In genomic region chr5:1594336-1595106, GRCh38 we compare ENCODE assay signal across 9 cellular contexts.
DNase-seq lines count a peak whose midpoint lies in the region; ATAC-seq and TF ChIP-seq lines count a peak whose summit lies in the region.
"Had no signal": no experiment of that assay in that cellular context is flagged by ENCODE, and none has a peak within 500 bp of the region (broad histone marks: within the 10 kb centered on the region; RNA-seq: fewer than 3 reads in every experiment).

No MANE protein-coding gene starts in this region.

- TF ChIP-seq EP300 in ovary (IDR thresholded peaks at IDR 0.05): no peak

- in situ Hi-C loops in ACHN (cut with HindIII; ENCODE audit: low pct_ligation_motif_present, low pct_unique_long_range_greater_than_20kb, low sequenced_read_pairs): no loop called here

- H3K4me3 Mint-ChIP-seq in glutamatergic neuron (ENCODE audit: unreplicated experiment): peak overlapping the region; percentile 71

- ATAC-seq in GM18868 (IDR thresholded peaks at IDR 0.05; ENCODE audit: unreplicated experiment) (peak; percentile 96), HG03103 (IDR thresholded peaks at IDR 0.05; ENCODE audit: low read depth, unreplicated experiment) (peak; percentile 90)

- TF ChIP-seq CTCF in glutamatergic neuron (IDR thresholded peaks at IDR 0.05; ENCODE audit: partially characterized antibody, unreplicated experiment) (no peak), ovary (IDR thresholded peaks at IDR 0.05) (peak in 1 of 3 donors; percentile 41)

- 5 to 15% (median 8%) methylated on average over 60 to 82 of the region's 82 CpGs for WGBS in ovary, 3 donors
- 21% methylated on average over 82 of the region's 82 CpGs for WGBS in thymus

- H3K9me3 ChIP-seq in ovary: no peaks in the 10 kb centered on the region
- H3K9me3 ChIP-seq in thymus (ENCODE audit: control insufficient read depth): no peaks in the 10 kb centered on the region

- H3K27ac ChIP-seq in ovary (peak overlapping the region; percentile 72 to 83), thymus (ENCODE audit: low read depth) (peak overlapping the region; percentile 18)
- H3K27ac ChIP-seq: HL-60 had no signal

- H3K27ac Mint-ChIP-seq in glutamatergic neuron (ENCODE audit: unreplicated experiment): peak overlapping the region; percentile 43

- no peaks in the 10 kb centered on the region for H3K36me3 Mint-ChIP-seq in glutamatergic neuron (ENCODE audit: unreplicated experiment)

- H3K36me3 ChIP-seq in ovary (no peaks in the 10 kb centered on the region), thymus (ENCODE audit: control insufficient read depth, insufficient read depth) (no peaks in the 10 kb centered on the region)

- H3K4me1 ChIP-seq in ovary (ENCODE audit: insufficient read depth): peaks cover 4% of the 10 kb centered on the region
- no peaks in the 10 kb centered on the region for H3K4me1 ChIP-seq in thymus (ENCODE audit: control insufficient read depth, insufficient read depth, low read length)

- peaks cover 9% of the 10 kb centered on the region for H3K9me3 Mint-ChIP-seq in glutamatergic neuron (ENCODE audit: unreplicated experiment)

- H3K4me3 ChIP-seq in ovary (peak overlapping the region; percentile 56), thymus (ENCODE audit: low read length) (peak overlapping the region; percentile 66)

- H3K27me3 ChIP-seq in ovary (no peaks in the 10 kb centered on the region), thymus (ENCODE audit: control insufficient read depth, insufficient read depth) (no peaks in the 10 kb centered on the region)

- peaks cover 1% of the 10 kb centered on the region for H3K4me1 Mint-ChIP-seq in glutamatergic neuron (ENCODE audit: low read depth, unreplicated experiment)

- intact Hi-C loops in ovary (cut with DNase I): no loop called here

- TF ChIP-seq POLR2A in ovary (IDR thresholded peaks at IDR 0.05): no peak

- DNase-seq in ACHN (peak; percentile 82), NK-92 (lab: John Stamatoyannopoulos, UW; ENCODE audit: unreplicated experiment) (peak; percentile 30), glutamatergic neuron (peak; percentile 87), ovary (peak; percentile 73 to 86 (median 78))
- DNase-seq in activated effector memory CD4-positive, alpha-beta T cell treated with anti-CD3 and anti-CD28 coated beads, Interleukin-2, amount 50 U/mL, for 16 hours: peak; percentile 77

- H3K27me3 Mint-ChIP-seq in glutamatergic neuron (ENCODE audit: unreplicated experiment): peaks cover 2% of the 10 kb centered on the region

Comparison
In these comparisons a context has a peak if more than half of its experiments do, and no peak if none do; other contexts are left out.
1. Peak in every context shown above with its lines: DNase-seq, ATAC-seq, H3K4me3 ChIP-seq and H3K27ac ChIP-seq.
2. DNase-seq: peak in every context shown above with its lines; median percentile 87 in glutamatergic neuron; 82 in ACHN; 78 in ovary; 77 in activated effector memory CD4-positive, alpha-beta T cell treated with anti-CD3 and anti-CD28 coated beads, Interleukin-2, amount 50 U/mL, for 16 hours; 30 in NK-92.